ENCODE assay signal across 8 cellular contexts in genomic region chr16:53346-54236, GRCh38. TPM values are rescaled to one million over a fixed set of nuclear protein-coding genes. Genes with fewer than 3 reads are reported as not detected.
DNase-seq lines count a peak whose midpoint lies in the region; ATAC-seq and TF ChIP-seq lines count a peak whose summit lies in the region.

Gene POLR3K (minus strand): TSS chr16:53608. CDS start chr16:53586, 22 bp downstream.
Gene SNRNP25 (plus strand): TSS chr16:53828. CDS start chr16:54017, 189 bp downstream.

- TF ChIP-seq CTCF in GM23338 (conservative IDR thresholded peaks at IDR 0.05; ENCODE audit: low read depth in 2 of 2) (no peak), fibroblast of mammary gland (conservative IDR thresholded peaks at IDR 0.05; ENCODE audit: control insufficient read depth, insufficient read depth, low read depth, low read length) (no peak), natural killer cell (IDR thresholded peaks at IDR 0.05) (no peak)

- peak within 1 kb of the TSS; percentile 83 for H3K4me2 ChIP-seq in GM23338

- peaks cover 52% of the 10 kb centered on the region for H3K79me2 ChIP-seq in GM23338 (replicated peaks; ENCODE audit: insufficient read depth)

- intact Hi-C loops in activated T-helper 1 cell treated with anti-CD3 and anti-CD28 coated beads, Interleukin-12 subunit alpha, Interleukin-12 subunit beta, Interleukin-2, Interleukin-4 antibody, amounts not matched to agents 30 ng/mL and 10 ng/mL and 1 ng/mL, durations not matched to agents 14 hours and 24 hours and 36 hours (cut with micrococcal nuclease), result loop anchor here (1.0 to 2.0 kb wide), 6 partner anchors 24 to 317 kb away; partner anchors contain the start of genes LUC7L, MRPL28 and NPRL3
- intact Hi-C loops in natural killer cell (cut with micrococcal nuclease), result no loop called here

- H3K27me3 Mint-ChIP-seq in GM23338 (ENCODE audit: insufficient read depth, low read depth, poor library complexity), result peaks cover 13% of the 10 kb centered on the region
- no peaks in the 10 kb centered on the region for H3K27me3 Mint-ChIP-seq in activated T-helper 1 cell treated with anti-CD3 and anti-CD28 coated beads, Interleukin-12 subunit alpha, Interleukin-12 subunit beta, Interleukin-2, Interleukin-4 antibody, amounts not matched to agents 30 ng/mL and 10 ng/mL and 1 ng/mL, durations not matched to agents 14 hours and 24 hours and 36 hours (ENCODE audit: insufficient read depth)
- no peaks in the 10 kb centered on the region for H3K27me3 Mint-ChIP-seq in natural killer cell (ENCODE audit: low read depth in 2 of 2)

- no peaks in the 10 kb centered on the region for H3K9me2 ChIP-seq in GM23338 (ENCODE audit: insufficient read depth)

- H3K4me1 Mint-ChIP-seq in GM23338 (peaks cover 6% of the 10 kb centered on the region; the same call in 2 of the 3 replicates), natural killer cell (peaks cover 18 to 34% of the 10 kb centered on the region in 2 donors)
- H3K4me1 Mint-ChIP-seq in activated T-helper 1 cell treated with anti-CD3 and anti-CD28 coated beads, Interleukin-12 subunit alpha, Interleukin-12 subunit beta, Interleukin-2, Interleukin-4 antibody, amounts not matched to agents 30 ng/mL and 10 ng/mL and 1 ng/mL, durations not matched to agents 14 hours and 24 hours and 36 hours (ENCODE audit: low read depth), result peaks cover 11% of the 10 kb centered on the region

- H3K36me3 Mint-ChIP-seq in GM23338 (ENCODE audit: low read depth), result peaks cover 76% of the 10 kb centered on the region
- H3K36me3 Mint-ChIP-seq in activated T-helper 1 cell treated with anti-CD3 and anti-CD28 coated beads, Interleukin-12 subunit alpha, Interleukin-12 subunit beta, Interleukin-2, Interleukin-4 antibody, amounts not matched to agents 30 ng/mL and 10 ng/mL and 1 ng/mL, durations not matched to agents 14 hours and 24 hours and 36 hours (ENCODE audit: low read depth), result peaks cover 31% of the 10 kb centered on the region
- H3K36me3 Mint-ChIP-seq in natural killer cell, result no peaks in the 10 kb centered on the region

- H3K4me1 ChIP-seq in GM23338 (ENCODE audit: insufficient read depth), result peaks cover 6% of the 10 kb centered on the region; the same call in 1 of the 2 replicates

- H3K4me3 ChIP-seq in GM23338 (peak within 1 kb of the TSS; percentile 87), fibroblast of mammary gland (ENCODE audit: control insufficient read depth, low read depth, low read length) (peak within 1 kb of the TSS; percentile 86)

- H3K36me3 ChIP-seq in GM23338 (ENCODE audit: insufficient read depth), result peaks cover 21% of the 10 kb centered on the region

- DNase-seq in Daoy (ENCODE audit: low read depth) (peak; percentile 98), GM23338 (ENCODE audit: low spot score) (peak; percentile 96), LHCN-M2 (ENCODE audit: low read depth) (peak; percentile 97), RPMI7951 (ENCODE audit: low read depth) (peak; percentile 96), fibroblast of mammary gland (ENCODE audit: low read depth) (peak; percentile 96), natural killer cell (peak; percentile 95)
- DNase-seq in activated T-helper 1 cell treated with anti-CD3 and anti-CD28 coated beads, Interleukin-12 subunit alpha, Interleukin-12 subunit beta, Interleukin-2, Interleukin-4 antibody, amounts not matched to agents 30 ng/mL and 10 ng/mL and 1 ng/mL, durations not matched to agents 14 hours and 24 hours and 36 hours (ENCODE audit: low spot score), result peak; percentile 95
- DNase-seq in stimulated activated naive CD4-positive, alpha-beta T cell (lab: John Stamatoyannopoulos, UW), result peak; percentile 92 to 99 (median 96)

- peak within 1 kb of the TSS; percentile 98 for H3K4me3 Mint-ChIP-seq in GM23338
- H3K4me3 Mint-ChIP-seq in activated T-helper 1 cell treated with anti-CD3 and anti-CD28 coated beads, Interleukin-12 subunit alpha, Interleukin-12 subunit beta, Interleukin-2, Interleukin-4 antibody, amounts not matched to agents 30 ng/mL and 10 ng/mL and 1 ng/mL, durations not matched to agents 14 hours and 24 hours and 36 hours, result peak within 1 kb of the TSS; percentile 98
- H3K4me3 Mint-ChIP-seq in natural killer cell, result peak within 1 kb of the TSS; percentile 99

- H3K27me3 ChIP-seq in GM23338 (ENCODE audit: insufficient read depth), result no peaks in the 10 kb centered on the region

- H3K27ac ChIP-seq in GM23338 (ENCODE audit: low read depth), result peak within 1 kb of the TSS; percentile 64

- 0 out of 2 replicates have a peak, but pooled peaks cover 6% of the 10 kb centered on the region for H3F3A ChIP-seq in GM23338 (replicated peaks; ENCODE audit: low read depth)

- H3K27ac Mint-ChIP-seq in GM23338 (peak within 1 kb of the TSS; percentile 98), natural killer cell (peak within 1 kb of the TSS; percentile 92 to 94)
- peak within 1 kb of the TSS; percentile 96 for H3K27ac Mint-ChIP-seq in activated T-helper 1 cell treated with anti-CD3 and anti-CD28 coated beads, Interleukin-12 subunit alpha, Interleukin-12 subunit beta, Interleukin-2, Interleukin-4 antibody, amounts not matched to agents 30 ng/mL and 10 ng/mL and 1 ng/mL, durations not matched to agents 14 hours and 24 hours and 36 hours

- peak; percentile 97 for ATAC-seq in GM23338
- ATAC-seq in natural killer cell, result peak; percentile 95 to 99 (median 97)

- H3K9me3 Mint-ChIP-seq in GM23338 (peaks cover 3% of the 10 kb centered on the region), natural killer cell (no peaks in the 10 kb centered on the region)
- no peaks in the 10 kb centered on the region for H3K9me3 Mint-ChIP-seq in activated T-helper 1 cell treated with anti-CD3 and anti-CD28 coated beads, Interleukin-12 subunit alpha, Interleukin-12 subunit beta, Interleukin-2, Interleukin-4 antibody, amounts not matched to agents 30 ng/mL and 10 ng/mL and 1 ng/mL, durations not matched to agents 14 hours and 24 hours and 36 hours

- H4K20me1 ChIP-seq in GM23338 (replicated peaks; ENCODE audit: insufficient read depth), result peaks cover 14% of the 10 kb centered on the region

- H2AFZ ChIP-seq in GM23338, result peak within 1 kb of the TSS; percentile 93

TF ChIP-seq in GM23338, 12 proteins besides CTCF, POLR2A, EP300 and RAD21:
- TF ChIP-seq CREB1 (CRISPR knock-in tag; IDR thresholded peaks at IDR 0.05; ENCODE audit: low read depth) (peak; percentile 63), POLR2AphosphoS5 (IDR thresholded peaks at IDR 0.05; ENCODE audit: low read depth) (peak; percentile 93), ZNF331 (CRISPR knock-in tag; IDR thresholded peaks at IDR 0.05; ENCODE audit: low read depth) (no peak)
TF ChIP-seq in GM23338: peak in this region for 2.

RNA-seq across cellular contexts. Expression of gene POLR3K, which starts in this region (rescaled TPM):
- total RNA-seq in Daoy (2014; rRNA removed; shearing (Covaris generic)), result 3.2 and 10.8 TPM in 2 replicates
- total RNA-seq in GM23338 (2014; rRNA removed; shearing (Covaris generic)), result 11.7 and 17.8 TPM in 2 replicates
- polyA plus RNA-seq in GM23338 (2016; fragmentation: Nextera tagmentation; extraction: Ambion mirVana), result 58.5 and 60.0 TPM in 2 replicates
- total RNA-seq in LHCN-M2 (2014; rRNA removed) (4.0 and 6.7 TPM in 2 replicates), natural killer cell (10 to 100 TPM; 10.6 to 14.6 (median 11.3) TPM)
- polyA plus RNA-seq in LHCN-M2 (2012), result 20.5 TPM
- 7.2 and 12.7 TPM in 2 replicates for total RNA-seq in RPMI7951 (2014; rRNA removed; shearing (Covaris generic))
- 90.6 and 91.3 TPM in 2 replicates for total RNA-seq in activated T-helper 1 cell treated with anti-CD3 and anti-CD28 coated beads, Interleukin-12 subunit alpha, Interleukin-12 subunit beta, Interleukin-2, Interleukin-4 antibody, amounts not matched to agents 30 ng/mL and 10 ng/mL and 1 ng/mL, durations not matched to agents 14 hours and 24 hours and 36 hours

RNA-seq across cellular contexts. Expression of gene SNRNP25, which starts in this region (rescaled TPM):
- total RNA-seq in Daoy (2014; rRNA removed; shearing (Covaris generic)), result 24.3 and 30.8 TPM in 2 replicates
- 31.2 and 34.4 TPM in 2 replicates for total RNA-seq in GM23338 (2014; rRNA removed; shearing (Covaris generic))
- polyA plus RNA-seq in GM23338 (2016; fragmentation: Nextera tagmentation; extraction: Ambion mirVana), result 79.5 and 81.6 TPM in 2 replicates
- total RNA-seq in LHCN-M2 (2014; rRNA removed) (28.1 and 31.8 TPM in 2 replicates), natural killer cell (10 to 100 TPM in 2 of 3 donors, 1 to 10 TPM in 1; 6.4 to 13.4 (median 13.2) TPM)
- polyA plus RNA-seq in LHCN-M2 (2012), result 67.0 TPM
- total RNA-seq in RPMI7951 (2014; rRNA removed; shearing (Covaris generic)), result 39.0 and 49.0 TPM in 2 replicates
- total RNA-seq in activated T-helper 1 cell treated with anti-CD3 and anti-CD28 coated beads, Interleukin-12 subunit alpha, Interleukin-12 subunit beta, Interleukin-2, Interleukin-4 antibody, amounts not matched to agents 30 ng/mL and 10 ng/mL and 1 ng/mL, durations not matched to agents 14 hours and 24 hours and 36 hours, result 98.9 and 101 TPM in 2 replicates

Comparison
In these comparisons a context has a peak if more than half of its experiments do, and no peak if none do; other contexts are left out.
1. Peak in every context shown above with its lines: DNase-seq, ATAC-seq, H3K4me3 ChIP-seq and H3K27ac ChIP-seq.